19 cellular contexts compared by ENCODE assay signal in genomic region chr1:4710592-4711190, GRCh38. TPM values are rescaled to one million over a fixed set of nuclear protein-coding genes. Genes with fewer than 3 reads are reported as not detected.
DNase-seq lines count a peak whose midpoint lies in the region; ATAC-seq and TF ChIP-seq lines count a peak whose summit lies in the region.
"Had no signal": no experiment of that assay in that cellular context is flagged by ENCODE, and none has a peak within 500 bp of the region (broad histone marks: within the 10 kb centered on the region; RNA-seq: fewer than 3 reads in every experiment).

No MANE protein-coding gene starts in this region.

- WGBS in smooth muscle cell (ENCODE audit: low lambda C conversion rate): 38% methylated on average over 27 of the region's 27 CpGs

- TF ChIP-seq CTCF in smooth muscle cell (IDR thresholded peaks at IDR 0.05; ENCODE audit: borderline replicate concordance, insufficient read depth, poor library complexity, severe bottlenecking): no peak

- peaks cover 16% of the 10 kb centered on the region for H3K27me3 ChIP-seq in smooth muscle cell (ENCODE audit: low read depth)
- H3K27me3 ChIP-seq: brain microvascular endothelial cell, tibial nerve had no signal

- no peaks in the 10 kb centered on the region for H3F3A ChIP-seq in smooth muscle cell (ENCODE audit: low read depth)

- H3K9me3 Mint-ChIP-seq in T-helper 1 cell treated with Interleukin-12 subunit alpha and Interleukin-12 subunit beta and Interleukin-4 antibody, amounts not matched to agents 30 μg/mL and 1 μg/mL, for 36 hours: peaks cover 2% of the 10 kb centered on the region

- no peak overlapping the region for H3K27ac Mint-ChIP-seq in T-helper 1 cell treated with Interleukin-12 subunit alpha and Interleukin-12 subunit beta and Interleukin-4 antibody, amounts not matched to agents 30 μg/mL and 1 μg/mL, for 36 hours

- H3K4me3 Mint-ChIP-seq in T-helper 1 cell treated with Interleukin-12 subunit alpha and Interleukin-12 subunit beta and Interleukin-4 antibody, amounts not matched to agents 30 μg/mL and 1 μg/mL, for 36 hours: peak overlapping the region; percentile 34

- H3K27me3 Mint-ChIP-seq in T-helper 1 cell treated with Interleukin-12 subunit alpha and Interleukin-12 subunit beta and Interleukin-4 antibody, amounts not matched to agents 30 μg/mL and 1 μg/mL, for 36 hours (ENCODE audit: low read depth): peaks cover 14% of the 10 kb centered on the region

- H3K4me3 ChIP-seq in smooth muscle cell: peak overlapping the region; percentile 28
- H3K4me3 ChIP-seq: HAP-1, lung, tibial nerve had no signal

- H4K20me1 ChIP-seq in smooth muscle cell (ENCODE audit: low read depth): no peaks in the 10 kb centered on the region

- no peak overlapping the region for H3K27ac ChIP-seq in smooth muscle cell (ENCODE audit: low read depth)
- H3K27ac ChIP-seq: brain microvascular endothelial cell, C4-2B, RWPE1, tibial nerve had no signal

- peaks cover 2% of the 10 kb centered on the region for H3K4me1 Mint-ChIP-seq in T-helper 1 cell treated with Interleukin-12 subunit alpha and Interleukin-12 subunit beta and Interleukin-4 antibody, amounts not matched to agents 30 μg/mL and 1 μg/mL, for 36 hours (ENCODE audit: low read depth)

- peak overlapping the region; percentile 78 for H3K4me2 ChIP-seq in smooth muscle cell

- no peaks in the 10 kb centered on the region for H3K79me2 ChIP-seq in smooth muscle cell (ENCODE audit: low read depth)

- no peaks in the 10 kb centered on the region for H3K36me3 ChIP-seq in smooth muscle cell (ENCODE audit: low read depth)
- H3K36me3 ChIP-seq: brain microvascular endothelial cell, HAP-1, tibial nerve had no signal

- H3K36me3 Mint-ChIP-seq in T-helper 1 cell treated with Interleukin-12 subunit alpha and Interleukin-12 subunit beta and Interleukin-4 antibody, amounts not matched to agents 30 μg/mL and 1 μg/mL, for 36 hours (ENCODE audit: low read depth): no peaks in the 10 kb centered on the region

- no peak overlapping the region for H3K9ac ChIP-seq in smooth muscle cell (ENCODE audit: low read depth)

- no peak for DNase-seq in T-helper 1 cell
- DNase-seq in SW480 (ENCODE audit: low spot score): peak; percentile 7
- peak; percentile 59 for DNase-seq in iPS-NIHi11 (ENCODE audit: low spot score)
- no peak for DNase-seq in smooth muscle cell (lab: John Stamatoyannopoulos, UW; ENCODE audit: unreplicated experiment)
- no peak for DNase-seq in cerebellar nuclear complex (lab: John Stamatoyannopoulos, UW)
- DNase-seq in NCI-H524 treated with DMSO at 0.1 percent for 48 hours (lab: John Stamatoyannopoulos, UW): no peak
- DNase-seq: 8988T; activated CD4-positive, CD25-positive, alpha-beta regulatory T cell; brain microvascular endothelial cell; DND-41; effector memory CD4-positive, alpha-beta T cell had no signal

- H3K9me3 ChIP-seq in smooth muscle cell (replicated peaks; ENCODE audit: low read depth): no peaks in the 10 kb centered on the region
- H3K9me3 ChIP-seq: HAP-1 had no signal

- H3K4me1 ChIP-seq in smooth muscle cell (ENCODE audit: low read depth): peaks cover 17% of the 10 kb centered on the region
- H3K4me1 ChIP-seq: HAP-1 had no signal

- ATAC-seq in GM21786 (IDR thresholded peaks at IDR 0.05; ENCODE audit: unreplicated experiment): no peak
- ATAC-seq: sciatic nerve had no signal

- peak overlapping the region; percentile 60 for H2AFZ ChIP-seq in smooth muscle cell (ENCODE audit: low read depth)

RNA-seq across cellular contexts. Expression of gene AJAP1, which starts 56.3 kb away (rescaled TPM):
- 0.18 and 0.58 TPM in 2 replicates for total RNA-seq in smooth muscle cell
- 0.10 TPM in 1 of 2 replicates, not detected in the other for polyA plus RNA-seq in smooth muscle cell

Comparison
In these comparisons a context has a peak if more than half of its experiments do, and no peak if none do; other contexts are left out.
1. DNase-seq: peak in SW480 (single experiment) and iPS-NIHi11 (single experiment); none in T-helper 1 cell (0 of 5), smooth muscle cell (single experiment), cerebellar nuclear complex (0 of 2) and NCI-H524 treated with DMSO at 0.1 percent for 48 hours (single experiment).